ENCODE assay signal across 1 cellular context in genomic region chr17:8192070-8192815, GRCh38.
A peak's percentile ranks its signal among the peaks of the same experiment; 100 is the strongest.
TF ChIP-seq lines count a peak whose summit lies in the region.

No MANE protein-coding gene starts in this region.

TF ChIP-seq in K562, 482 proteins besides CTCF, POLR2A, EP300 and RAD21 (continued from another document):
- TF ChIP-seq GTF2B (IDR thresholded peaks at IDR 0.05; ENCODE audit: extremely low read depth, insufficient read length) = no peak
- TF ChIP-seq KDM5B (IDR thresholded peaks at IDR 0.05; ENCODE audit: insufficient replicate concordance, low read depth, low read length) = peak; percentile 54
- TF ChIP-seq ZZZ3 (IDR thresholded peaks at IDR 0.05) = no peak
- peak; percentile 13; the same call in 1 of the 2 replicates for TF ChIP-seq CXXC5 (CRISPR knock-in tag; IDR thresholded peaks at IDR 0.05)
- TF ChIP-seq HDAC6 (IDR thresholded peaks at IDR 0.05; ENCODE audit: low read depth, low read length) = no peak
- TF ChIP-seq MBD2 (IDR thresholded peaks at IDR 0.05; ENCODE audit: borderline replicate concordance, low read depth) = peak; percentile 46; the same call in 1 of the 2 replicates
- TF ChIP-seq MAX (CRISPR knock-in tag; IDR thresholded peaks at IDR 0.05) = peak; percentile 62; the same call in 1 of the 2 replicates
- TF ChIP-seq ARID1B (IDR thresholded peaks at IDR 0.05) = peak; percentile 71
- no peak for TF ChIP-seq ILK (tag; IDR thresholded peaks at IDR 0.05; ENCODE audit: borderline replicate concordance, low read depth)
- no peak for TF ChIP-seq ZNF644 (tag; IDR thresholded peaks at IDR 0.05; ENCODE audit: low read depth)
- no peak for TF ChIP-seq MIER1 (IDR thresholded peaks at IDR 0.05; ENCODE audit: low read depth)
- no peak for TF ChIP-seq ZNF212 (CRISPR knock-in tag; IDR thresholded peaks at IDR 0.05)
- TF ChIP-seq SMARCA4 (IDR thresholded peaks at IDR 0.05) = peak; percentile 78; the same call in 1 of the 2 replicates
- TF ChIP-seq SRF (CRISPR knock-in tag; IDR thresholded peaks at IDR 0.05) = peak in 1 of 2 experiments; percentile 46; a peak in 1 of 4 replicates
- TF ChIP-seq HDAC1 (IDR thresholded peaks at IDR 0.05) = peak in 1 of 2 experiments; percentile 22; a peak in 2 of 4 replicates
- TF ChIP-seq RBBP5 (IDR thresholded peaks at IDR 0.05; ENCODE audit: borderline replicate concordance, insufficient read depth, low read length, poor library complexity, severe bottlenecking) = no peak
- TF ChIP-seq ZNF512 (tag; IDR thresholded peaks at IDR 0.05) = no peak
- peak; percentile 40 for TF ChIP-seq TAF9B (IDR thresholded peaks at IDR 0.05; ENCODE audit: partially characterized antibody)
- no peak for TF ChIP-seq ZNF764 (CRISPR knock-in tag; IDR thresholded peaks at IDR 0.05; ENCODE audit: low read depth)
- TF ChIP-seq EGR1 (conservative IDR thresholded peaks at IDR 0.05) = peak; percentile 88
- TF ChIP-seq ZFP30 (CRISPR knock-in tag; IDR thresholded peaks at IDR 0.05; ENCODE audit: borderline replicate concordance) = no peak
- TF ChIP-seq ATF7 (IDR thresholded peaks at IDR 0.05) = peak; percentile 61; the same call in 1 of the 2 replicates
- TF ChIP-seq TEAD4 (IDR thresholded peaks at IDR 0.05; ENCODE audit: low read length) = peak; percentile 37; the same call in 1 of the 2 replicates
- TF ChIP-seq TEAD4 (CRISPR knock-in tag; IDR thresholded peaks at IDR 0.05; ENCODE audit: borderline replicate concordance) = no peak
- no peak for TF ChIP-seq ZBTB7A (IDR thresholded peaks at IDR 0.05; ENCODE audit: borderline replicate concordance, control insufficient read depth, low read depth, low read length)
- no peak for TF ChIP-seq BMI1 (IDR thresholded peaks at IDR 0.05; ENCODE audit: low read length)
- TF ChIP-seq POLR2AphosphoS5 (IDR thresholded peaks at IDR 0.05; ENCODE audit: control insufficient read depth, insufficient read depth, low read depth, low read length) = peak; percentile 36; the same call in 1 of the 2 replicates
- TF ChIP-seq SUPT5H (IDR thresholded peaks at IDR 0.05) = peak; percentile 68
- peak; percentile 12 for TF ChIP-seq PHF20 (IDR thresholded peaks at IDR 0.05; ENCODE audit: partially characterized antibody)
- peak; percentile 54; the same call in 1 of the 2 replicates for TF ChIP-seq PHF8 (IDR thresholded peaks at IDR 0.05; ENCODE audit: borderline replicate concordance, low read length)
- peak; percentile 55 for TF ChIP-seq GATA2 (CRISPR knock-in tag; IDR thresholded peaks at IDR 0.05)
- no peak for TF ChIP-seq CCNT2 (IDR thresholded peaks at IDR 0.05; ENCODE audit: borderline replicate concordance, extremely low read depth, insufficient read length, low read depth, low read length)
- peak in 1 of 2 experiments; percentile 90 for TF ChIP-seq FOXK2 (conservative IDR thresholded peaks at IDR 0.05 in 1 of 2, IDR thresholded peaks at IDR 0.05 in 1 of 2; ENCODE audit: low read depth in 2 of 2)
- TF ChIP-seq NR1H2 (CRISPR knock-in tag; IDR thresholded peaks at IDR 0.05) = no peak
- TF ChIP-seq ZNF639 (CRISPR knock-in tag; conservative IDR thresholded peaks at IDR 0.05 in 1 of 2, IDR thresholded peaks at IDR 0.05 in 1 of 2) = no peak
- no peak for TF ChIP-seq ZNF398 (CRISPR knock-in tag; IDR thresholded peaks at IDR 0.05)
- no peak for TF ChIP-seq ZNF449 (CRISPR knock-in tag; IDR thresholded peaks at IDR 0.05)
- no peak for TF ChIP-seq FOXA3 (CRISPR knock-in tag; conservative IDR thresholded peaks at IDR 0.05 in 1 of 2, IDR thresholded peaks at IDR 0.05 in 1 of 2)
- no peak for TF ChIP-seq ELK1 (CRISPR knock-in tag; IDR thresholded peaks at IDR 0.05)
- TF ChIP-seq HINFP (tag; conservative IDR thresholded peaks at IDR 0.05; ENCODE audit: low read depth) = no peak
- peak; percentile 63 for TF ChIP-seq CEBPB (tag; IDR thresholded peaks at IDR 0.05)
- peak; percentile 89 for TF ChIP-seq CBFA2T2 (conservative IDR thresholded peaks at IDR 0.05)
TF ChIP-seq in K562: peak in this region for 79.
